ENCODE assay signal across 8 cellular contexts in the genomic region with DNA sequence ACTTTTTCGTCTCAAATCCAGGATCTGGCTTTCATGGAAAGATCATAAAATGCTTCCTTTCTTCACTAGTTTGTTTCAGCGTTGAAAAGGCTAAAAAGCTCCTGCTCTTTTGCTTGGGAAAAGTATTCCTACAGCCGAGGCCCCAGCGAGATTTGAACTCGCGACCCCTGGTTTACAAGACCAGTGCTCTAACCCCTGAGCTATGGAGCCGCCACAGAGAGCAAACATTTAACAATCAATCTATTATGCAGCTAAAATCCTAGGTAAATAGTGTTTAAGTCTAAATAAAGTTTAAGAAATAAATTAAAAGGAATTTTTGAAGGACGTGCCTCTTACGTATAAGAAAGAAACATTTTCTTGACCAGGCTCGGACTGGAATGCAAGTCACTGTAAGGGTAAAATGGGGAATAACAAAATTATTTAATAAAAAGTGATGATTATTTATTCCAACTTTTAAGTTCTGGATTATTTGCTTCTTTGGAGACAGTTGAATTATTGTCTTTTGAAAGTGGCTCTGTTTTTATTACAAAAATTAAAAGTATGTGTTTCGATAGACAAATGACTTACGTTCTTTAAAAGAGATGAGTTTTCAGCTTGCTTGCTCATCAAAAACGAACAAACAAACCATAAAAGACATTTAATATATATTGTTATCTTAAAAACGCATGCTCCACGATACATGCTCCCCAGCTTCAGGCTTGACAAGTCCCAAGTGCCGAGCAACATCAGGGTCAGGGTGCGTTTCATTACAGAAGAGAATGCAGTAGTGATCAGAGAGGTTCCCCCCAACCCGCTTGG. TPM values are rescaled to one million over a fixed set of nuclear protein-coding genes. Genes with fewer than 3 reads are reported as not detected.
DNase-seq lines count a peak whose midpoint lies in the region; ATAC-seq and TF ChIP-seq lines count a peak whose summit lies in the region.

No MANE protein-coding gene starts in this region.

- H3K4me1 ChIP-seq in ectodermal cell (ENCODE audit: control insufficient read depth, insufficient read depth, low read length) (peaks cover 15% of the 10 kb centered on the region), stomach (peaks cover 15 to 47% (median 33%) of the 10 kb centered on the region in 4 donors)

- H3K4me3 ChIP-seq in ectodermal cell (ENCODE audit: insufficient read depth, low read depth, low read length) (peak overlapping the region; percentile 47), stomach (peak overlapping the region; percentile 27 to 49 (median 32))

- H3K27ac ChIP-seq in VCaP (peak overlapping the region; percentile 41), ectodermal cell (ENCODE audit: insufficient read depth, low read depth, low read length, poor library complexity, severe bottlenecking) (no peak overlapping the region), stomach (peak overlapping the region in 1 of 5 donors; percentile 47)

- no peak for TF ChIP-seq POLR2A in stomach (IDR thresholded peaks at IDR 0.05)
- TF ChIP-seq POLR2A in GM18505 (IDR thresholded peaks at IDR 0.05; ENCODE audit: borderline replicate concordance, extremely low read depth, insufficient read depth, insufficient read length): no peak

- ATAC-seq in GM18505 (IDR thresholded peaks at IDR 0.05; ENCODE audit: unreplicated experiment): no peak

- intact Hi-C loops in stomach (cut with DNase I; ENCODE audit: low total_unique reads): no loop called here

- DNase-seq in G401 (ENCODE audit: low spot score): peak; percentile 64
- peak; percentile 49 for DNase-seq in NCI-H1105 (lab: John Stamatoyannopoulos, UW)
- DNase-seq in lung microvascular endothelial cell (ENCODE audit: low read depth in 2 of 2): peak; percentile 52 to 58
- peak; percentile 39 for DNase-seq in stomach
- no peak for DNase-seq in NCI-H1436 treated with DMSO at 0.1 percent for 48 hours (lab: John Stamatoyannopoulos, UW)

- TF ChIP-seq EP300 in stomach (IDR thresholded peaks at IDR 0.05): no peak

- TF ChIP-seq CTCF in VCaP (conservative IDR thresholded peaks at IDR 0.05) (no peak), stomach (IDR thresholded peaks at IDR 0.05) (no peak)

- H3K27me3 ChIP-seq in ectodermal cell (ENCODE audit: control insufficient read depth, insufficient read depth, low read length, poor library complexity, severe bottlenecking): peaks cover 77% of the 10 kb centered on the region
- peaks cover 0 to 64% (median 5%) of the 10 kb centered on the region in 3 donors for H3K27me3 ChIP-seq in stomach

- WGBS in ectodermal cell, 2 experiments: 0 to 2% methylated on average over 15 to 16 of the region's 18 CpGs
- 1 to 4% (median 2%) methylated on average over 18 of the region's 18 CpGs for WGBS in stomach, 5 donors

- no peaks in the 10 kb centered on the region for H3K36me3 ChIP-seq in ectodermal cell (ENCODE audit: control insufficient read depth, insufficient read depth, low read length)
- H3K36me3 ChIP-seq in stomach: no peaks in the 10 kb centered on the region

- H3K9me3 ChIP-seq in ectodermal cell (ENCODE audit: control insufficient read depth, low read length) (no peaks in the 10 kb centered on the region), stomach (no peaks in the 10 kb centered on the region)

- in situ Hi-C loops in G401 (cut with HindIII; ENCODE audit: low sequenced_read_pairs): no loop called here

RNA-seq across cellular contexts. Expression of gene OR6S1, which starts 10.3 kb away (rescaled TPM):
- total RNA-seq in G401 (2014; rRNA removed; shearing (Covaris generic)): not detected in 2 replicates
- polyA plus RNA-seq in ectodermal cell (2013, experiment 1 of 4): not detected
- not detected for polyA plus RNA-seq in ectodermal cell (2013, experiment 2 of 4)
- not detected for polyA plus RNA-seq in ectodermal cell (2013, experiment 3 of 4)
- polyA plus RNA-seq in ectodermal cell (2013, experiment 4 of 4): not detected
- total RNA-seq in lung microvascular endothelial cell (not detected in 2 replicates), stomach (not detected)
- not detected for polyA plus RNA-seq in stomach

RNA-seq across cellular contexts. Expression of gene RNASE12, which starts 40.0 kb away (rescaled TPM):
- total RNA-seq in G401 (2014; rRNA removed; shearing (Covaris generic)): not detected in 2 replicates
- not detected for polyA plus RNA-seq in ectodermal cell (2013, experiment 1 of 4)
- not detected for polyA plus RNA-seq in ectodermal cell (2013, experiment 2 of 4)
- polyA plus RNA-seq in ectodermal cell (2013, experiment 3 of 4): not detected
- not detected for polyA plus RNA-seq in ectodermal cell (2013, experiment 4 of 4)
- total RNA-seq in lung microvascular endothelial cell (not detected in 2 replicates), stomach (not detected)
- polyA plus RNA-seq in stomach: not detected

RNA-seq across cellular contexts. Expression of gene RNASE11, which starts 43.4 kb away (rescaled TPM):
- total RNA-seq in G401 (2014; rRNA removed; shearing (Covaris generic)): not detected in 2 replicates
- polyA plus RNA-seq in ectodermal cell (2013, experiment 1 of 4): not detected
- not detected for polyA plus RNA-seq in ectodermal cell (2013, experiment 2 of 4)
- polyA plus RNA-seq in ectodermal cell (2013, experiment 3 of 4): not detected
- polyA plus RNA-seq in ectodermal cell (2013, experiment 4 of 4): not detected
- total RNA-seq in lung microvascular endothelial cell: not detected in 2 replicates
- total RNA-seq in stomach: not detected
- not detected for polyA plus RNA-seq in stomach

RNA-seq across cellular contexts. Expression of gene RNASE4, which starts 53.1 kb away (rescaled TPM):
- total RNA-seq in G401 (2014; rRNA removed; shearing (Covaris generic)): 2.2 and 3.2 TPM in 2 replicates
- not detected for polyA plus RNA-seq in ectodermal cell (2013, experiment 1 of 4)
- polyA plus RNA-seq in ectodermal cell (2013, experiment 2 of 4): 0.59 TPM
- polyA plus RNA-seq in ectodermal cell (2013, experiment 3 of 4): 1.5 TPM
- polyA plus RNA-seq in ectodermal cell (2013, experiment 4 of 4): 0.57 TPM
- total RNA-seq in lung microvascular endothelial cell: 10.5 and 12.4 TPM in 2 replicates
- 100 to 1,000 TPM in 3 of 5 donors, 10 to 100 TPM in 1, not detected in 1; 13.4 to 158 (median 117) TPM for total RNA-seq in stomach
- 10 to 100 TPM; 27.6 to 58.0 (median 35.4) TPM for polyA plus RNA-seq in stomach

RNA-seq across cellular contexts. Expression of gene ANG, which starts 57.3 kb away (rescaled TPM):
- total RNA-seq in G401 (2014; rRNA removed; shearing (Covaris generic)): 3.4 and 7.1 TPM in 2 replicates
- polyA plus RNA-seq in ectodermal cell (2013, experiment 1 of 4): 0.59 TPM
- polyA plus RNA-seq in ectodermal cell (2013, experiment 2 of 4): 0.50 TPM
- 1.5 TPM for polyA plus RNA-seq in ectodermal cell (2013, experiment 3 of 4)
- polyA plus RNA-seq in ectodermal cell (2013, experiment 4 of 4): 1.3 TPM
- 5.2 and 7.2 TPM in 2 replicates for total RNA-seq in lung microvascular endothelial cell
- 10 to 100 TPM in 3 of 5 donors, 1 to 10 TPM in 1, under 1 TPM in 1; 0.58 to 46.1 (median 37.4) TPM for total RNA-seq in stomach
- polyA plus RNA-seq in stomach: 10 to 100 TPM; 15.9 to 34.7 (median 28.0) TPM
